9 cellular contexts compared by ENCODE assay signal in genomic region chr12:26870491-26871419, GRCh38. TPM values are rescaled to one million over a fixed set of nuclear protein-coding genes. Genes with fewer than 3 reads are reported as not detected.
DNase-seq lines count a peak whose midpoint lies in the region; ATAC-seq and TF ChIP-seq lines count a peak whose summit lies in the region.
"Had no signal": no experiment of that assay in that cellular context is flagged by ENCODE, and none has a peak within 500 bp of the region (broad histone marks: within the 10 kb centered on the region; RNA-seq: fewer than 3 reads in every experiment).

No MANE protein-coding gene starts in this region.

- intact Hi-C loops in right lobe of liver (cut with DNase I) (no loop called here), ascending aorta (cut with DNase I) (no loop called here)
- intact Hi-C loops in activated CD4-positive, alpha-beta T cell treated with anti-CD3 and anti-CD28 coated beads, Interleukin-2, amount 10 ng/mL, durations not matched to agents 24 days and 14 days (cut with micrococcal nuclease): no loop called here

- H3K27ac ChIP-seq in right lobe of liver (no peak overlapping the region), ascending aorta (no peak overlapping the region)

- H3K4me3 Mint-ChIP-seq in activated CD4-positive, alpha-beta T cell treated with anti-CD3 and anti-CD28 coated beads, Interleukin-2, amount 10 ng/mL, durations not matched to agents 24 days and 14 days: no peak overlapping the region
- H3K4me3 Mint-ChIP-seq: activated B cell treated with CpG ODN at 0.5 μM for 24 hours had no signal

- TF ChIP-seq CTCF in right lobe of liver (IDR thresholded peaks at IDR 0.05) (no peak), ascending aorta (IDR thresholded peaks at IDR 0.05) (no peak)

- ATAC-seq in right lobe of liver (peak in 3 of 4 donors; percentile 15 to 42 (median 20)), HG02588 (IDR thresholded peaks at IDR 0.05; ENCODE audit: unreplicated experiment) (no peak)

- H3K36me3 ChIP-seq in MG63 (no peaks in the 10 kb centered on the region), right lobe of liver (no peaks in the 10 kb centered on the region), ascending aorta (no peaks in the 10 kb centered on the region)

- H3K4me3 ChIP-seq in MG63 (no peak overlapping the region), right lobe of liver (no peak overlapping the region), ascending aorta (no peak overlapping the region)

- no peaks in the 10 kb centered on the region for H3K36me3 Mint-ChIP-seq in activated CD4-positive, alpha-beta T cell treated with anti-CD3 and anti-CD28 coated beads, Interleukin-2, amount 10 ng/mL, durations not matched to agents 24 days and 14 days (ENCODE audit: low read depth)

- peak; percentile 69 for DNase-seq in DMS53 (lab: John Stamatoyannopoulos, UW)
- DNase-seq in MG63: peak; percentile 53
- peak; percentile 17 for DNase-seq in UCSD-AML1 (lab: John Stamatoyannopoulos, UW; ENCODE audit: unreplicated experiment)
- no peak for DNase-seq in right lobe of liver
- DNase-seq in activated CD4-positive, alpha-beta T cell treated with anti-CD3 and anti-CD28 coated beads, Interleukin-2, amount 10 ng/mL, durations not matched to agents 24 days and 14 days: no peak
- DNase-seq in CD1c-positive myeloid dendritic cell (ENCODE audit: extremely low spot score): no peak
- DNase-seq in ascending aorta (ENCODE audit: low spot score in 2 of 2): no peak
- DNase-seq: activated B cell treated with CpG ODN at 0.5 μM for 24 hours had no signal

- no peaks in the 10 kb centered on the region for H3K9me3 Mint-ChIP-seq in activated CD4-positive, alpha-beta T cell treated with anti-CD3 and anti-CD28 coated beads, Interleukin-2, amount 10 ng/mL, durations not matched to agents 24 days and 14 days
- H3K9me3 Mint-ChIP-seq: activated B cell treated with CpG ODN at 0.5 μM for 24 hours had no signal

- WGBS in right lobe of liver (ENCODE audit: insufficient coverage, low coverage, low lambda C conversion rate, missing lambda C conversion rate): 25% methylated on average over 8 of the region's 11 CpGs

- no peak overlapping the region for H3K27ac Mint-ChIP-seq in activated CD4-positive, alpha-beta T cell treated with anti-CD3 and anti-CD28 coated beads, Interleukin-2, amount 10 ng/mL, durations not matched to agents 24 days and 14 days
- H3K27ac Mint-ChIP-seq: activated B cell treated with CpG ODN at 0.5 μM for 24 hours had no signal

- H3K4me1 Mint-ChIP-seq in activated CD4-positive, alpha-beta T cell treated with anti-CD3 and anti-CD28 coated beads, Interleukin-2, amount 10 ng/mL, durations not matched to agents 24 days and 14 days: peaks cover 25% of the 10 kb centered on the region

- no peaks in the 10 kb centered on the region for H3K9me3 ChIP-seq in MG63
- H3K9me3 ChIP-seq in right lobe of liver: no peaks in the 10 kb centered on the region
- H3K9me3 ChIP-seq in ascending aorta: no peaks in the 10 kb centered on the region

- no peaks in the 10 kb centered on the region for H3K4me1 ChIP-seq in right lobe of liver
- no peaks in the 10 kb centered on the region for H3K4me1 ChIP-seq in ascending aorta

- peaks cover 6% of the 10 kb centered on the region for H3K27me3 Mint-ChIP-seq in activated CD4-positive, alpha-beta T cell treated with anti-CD3 and anti-CD28 coated beads, Interleukin-2, amount 10 ng/mL, durations not matched to agents 24 days and 14 days
- H3K27me3 Mint-ChIP-seq: activated B cell treated with CpG ODN at 0.5 μM for 24 hours had no signal

- TF ChIP-seq POLR2A in right lobe of liver (IDR thresholded peaks at IDR 0.05): no peak

- H3K27me3 ChIP-seq in MG63: no peaks in the 10 kb centered on the region
- no peaks in the 10 kb centered on the region for H3K27me3 ChIP-seq in right lobe of liver
- no peaks in the 10 kb centered on the region for H3K27me3 ChIP-seq in ascending aorta

RNA-seq across cellular contexts. Expression of gene ITPR2, which starts 37.8 kb away (rescaled TPM):
- 3.6 and 4.6 TPM in 2 replicates for total RNA-seq in MG63 (2014; rRNA removed; shearing (Covaris generic); ENCODE audit: low replicate concordance)
- total RNA-seq in right lobe of liver: 100 to 1,000 TPM in 1 of 6 experiments, 10 to 100 TPM in 5; 39.3 to 114 (median 57.2) TPM
- total RNA-seq in activated CD4-positive, alpha-beta T cell treated with anti-CD3 and anti-CD28 coated beads, Interleukin-2, amount 10 ng/mL, durations not matched to agents 24 days and 14 days: 46.0 and 46.2 TPM in 2 replicates
- total RNA-seq in ascending aorta: 12.5 TPM

Comparison
In these comparisons a context has a peak if more than half of its experiments do, and no peak if none do; other contexts are left out.
1. DNase-seq: peak in DMS53 (single experiment), MG63 (single experiment) and UCSD-AML1 (single experiment); none in right lobe of liver (0 of 3), activated CD4-positive, alpha-beta T cell treated with anti-CD3 and anti-CD28 coated beads, Interleukin-2, amount 10 ng/mL, durations not matched to agents 24 days and 14 days (single experiment), CD1c-positive myeloid dendritic cell (single experiment) and ascending aorta (0 of 2).